ENCODE assay signal across 31 cellular contexts in genomic region chr3:180123928-180124327, GRCh38.
"Had no signal": no experiment of that assay in that cellular context is flagged by ENCODE, and none has a peak within 500 bp of the region (broad histone marks: within the 10 kb centered on the region; RNA-seq: fewer than 3 reads in every experiment).

No MANE protein-coding gene starts in this region.

- H3K4me1 ChIP-seq: ascending aorta had no signal

- H3K4me3 ChIP-seq: ascending aorta, cardiac muscle cell had no signal

- ATAC-seq: activated CD4-positive, alpha-beta T cell treated with anti-CD3 and anti-CD28 coated beads for 36 hours; activated CD4-positive, CD25-positive, alpha-beta regulatory T cell treated with anti-CD3 and anti-CD28 coated beads, Interleukin-2, amount 50 U/mL, for 24 hours; activated CD8-positive, alpha-beta memory T cell treated with anti-CD3 and anti-CD28 coated beads, Interleukin-2, amount 10 ng/mL, durations not matched to agents 7 days and 5 days; activated CD8-positive, alpha-beta T cell treated with anti-CD3 and anti-CD28 coated beads, Interleukin-2, amount 10 ng/mL, durations not matched to agents 7 days and 5 days; activated naive CD8-positive, alpha-beta T cell treated with anti-CD3 and anti-CD28 coated beads, Interleukin-2, amount 50 U/mL, for 24 hours had no signal

- FAIRE-seq: bronchial epithelial cell, TTC549 had no signal

- H3K36me3 ChIP-seq: ascending aorta, cardiac muscle cell had no signal

- H3K27me3 ChIP-seq: ascending aorta, cardiac muscle cell had no signal

- H3K27ac ChIP-seq: ascending aorta, cardiac muscle cell, VCaP had no signal

- DNase-seq: activated CD4-positive, alpha-beta memory T cell treated with anti-CD3 and anti-CD28 coated beads, Interleukin-2, amount 10 ng/mL, durations not matched to agents 7 days and 5 days; activated CD4-positive, alpha-beta T cell treated with anti-CD3 and anti-CD28 coated beads for 1 hour; activated CD4-positive, alpha-beta T cell treated with anti-CD3 and anti-CD28 coated beads for 36 hours; activated CD4-positive, alpha-beta T cell treated with anti-CD3 and anti-CD28 coated beads for 48 hours; activated CD4-positive, alpha-beta T cell treated with anti-CD3 and anti-CD28 coated beads, Interleukin-2, amount 10 ng/mL, durations not matched to agents 7 days and 5 days; activated CD4-positive, alpha-beta T cell treated with anti-CD3 and anti-CD28 coated beads, Interleukin-2, amount 50 U/mL, for 48 hours; activated CD4-positive, CD25-positive, alpha-beta regulatory T cell; activated CD8-positive, alpha-beta memory T cell treated with anti-CD3 and anti-CD28 coated beads for 24 hours; activated CD8-positive, alpha-beta memory T cell treated with anti-CD3 and anti-CD28 coated beads, Interleukin-2, amount 10 ng/mL, durations not matched to agents 7 days and 5 days; activated CD8-positive, alpha-beta memory T cell treated with anti-CD3 and anti-CD28 coated beads, Interleukin-2, amount 50 U/mL, for 48 hours; activated CD8-positive, alpha-beta T cell treated with anti-CD3 and anti-CD28 coated beads, Interleukin-2, amount 10 ng/mL, durations not matched to agents 7 days and 5 days; activated effector memory CD4-positive, alpha-beta T cell treated with Interleukin-2 at 50 U/mL for 16 hours; activated gamma-delta T cell; activated naive CD4-positive, alpha-beta T cell treated with anti-CD3 and anti-CD28 coated beads, Interleukin-2, amount 10 ng/mL, durations not matched to agents 7 days and 5 days; activated naive CD4-positive, alpha-beta T cell treated with Interleukin-2 at 50 U/mL for 16 hours; activated naive CD8-positive, alpha-beta T cell treated with anti-CD3 and anti-CD28 coated beads, Interleukin-2, amount 10 ng/mL, durations not matched to agents 7 days and 5 days; activated naive CD8-positive, alpha-beta T cell treated with anti-CD3 and anti-CD28 coated beads, Interleukin-2, amount 50 U/mL, for 24 hours; activated T-cell treated with anti-CD3 and anti-CD28 coated beads, Interleukin-2, amount 50 U/mL, for 24 hours; activated T-cell treated with anti-CD3 and anti-CD28 coated beads, Interleukin-2, amount 50 U/mL, for 48 hours; amygdala; anterior cingulate cortex; caudate nucleus; cerebellar nuclear complex; T-helper 2 cell; T-helper 9 cell had no signal
